Comparison of ENCODE assay signal across 16 cellular contexts in the genomic region with DNA sequence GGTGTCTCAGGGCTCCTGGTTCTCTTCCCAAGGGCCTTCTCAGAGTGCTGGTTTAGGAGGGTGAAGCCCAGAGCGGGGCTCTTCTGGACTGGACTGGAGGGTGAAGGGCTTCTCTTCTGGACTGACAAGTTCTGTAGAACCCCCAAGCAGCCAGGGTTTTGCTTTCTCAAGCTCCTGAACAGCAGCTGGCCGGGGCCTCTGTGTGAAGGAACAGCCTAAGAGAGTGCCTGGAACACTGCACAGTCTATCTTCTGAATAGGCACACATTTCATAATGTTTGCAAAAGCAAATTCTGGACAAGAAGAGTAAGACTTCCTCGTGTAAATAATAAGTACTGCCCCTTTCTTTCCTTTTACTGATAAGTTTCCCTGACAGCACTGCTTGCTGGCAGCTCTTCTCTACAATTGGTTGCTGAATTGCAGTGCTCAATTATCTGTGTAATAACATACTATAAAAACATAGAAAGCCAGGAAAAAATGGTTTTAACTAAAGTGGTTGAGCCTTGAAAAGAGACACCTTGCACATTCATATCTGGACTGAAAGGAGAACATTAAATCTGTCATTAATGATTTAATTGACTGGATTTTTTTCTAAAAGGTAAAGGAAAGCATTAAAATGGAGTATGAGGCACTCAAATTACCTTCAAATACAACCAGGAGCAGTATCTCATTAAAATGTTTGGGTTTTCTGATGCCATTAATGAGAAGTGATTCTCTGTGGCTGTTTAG. TPM values are rescaled to one million over a fixed set of nuclear protein-coding genes. Genes with fewer than 3 reads are reported as not detected.
DNase-seq lines count a peak whose midpoint lies in the region; ATAC-seq and TF ChIP-seq lines count a peak whose summit lies in the region.
"Had no signal": no experiment of that assay in that cellular context is flagged by ENCODE, and none has a peak within 500 bp of the region (broad histone marks: within the 10 kb centered on the region; RNA-seq: fewer than 3 reads in every experiment).

No MANE protein-coding gene starts in this region.

- peaks cover 37% of the 10 kb centered on the region for H3K4me1 Mint-ChIP-seq in activated CD4-positive, alpha-beta T cell treated with anti-CD3 and anti-CD28 coated beads, Interleukin-2, amount 10 ng/mL, durations not matched to agents 7 days and 5 days
- peaks cover 15% of the 10 kb centered on the region for H3K4me1 Mint-ChIP-seq in activated CD4-positive, alpha-beta T cell treated with anti-CD3 and anti-CD28 coated beads for 36 hours
- peaks cover 30% of the 10 kb centered on the region for H3K4me1 Mint-ChIP-seq in dendritic cell treated with granulocyte-macrophage colony-stimulating factor and Interleukin-4, amounts not matched to agents 40 ng/mL and 50 ng/mL, for 4 days (ENCODE audit: low read depth)
- H3K4me1 Mint-ChIP-seq in WTC11: peaks cover 10% of the 10 kb centered on the region

- no peak for TF ChIP-seq CTCF in KMS-11 (conservative IDR thresholded peaks at IDR 0.05; ENCODE audit: low read depth, low read length)
- no peak for TF ChIP-seq CTCF in prostate gland (IDR thresholded peaks at IDR 0.05)
- TF ChIP-seq CTCF in WTC11 (IDR thresholded peaks at IDR 0.05): no peak
- TF ChIP-seq CTCF in GM13977 (IDR thresholded peaks at IDR 0.05; ENCODE audit: extremely low read depth, insufficient read depth, missing control alignments): no peak

- 51% methylated on average over 3 of the region's 3 CpGs for WGBS in prostate gland

- peak overlapping the region; percentile 41 for H2AFZ ChIP-seq in KMS-11 (ENCODE audit: low read depth)
- H2AFZ ChIP-seq: PC-9 had no signal

- no peaks in the 10 kb centered on the region for H3K27me3 ChIP-seq in KMS-11 (ENCODE audit: insufficient read depth, low read depth)
- H3K27me3 ChIP-seq in prostate gland (replicated peaks; ENCODE audit: insufficient read depth): no peaks in the 10 kb centered on the region

- H3K4me3 Mint-ChIP-seq in activated CD4-positive, alpha-beta T cell treated with anti-CD3 and anti-CD28 coated beads, Interleukin-2, amount 10 ng/mL, durations not matched to agents 7 days and 5 days: no peak overlapping the region
- H3K4me3 Mint-ChIP-seq in activated CD4-positive, alpha-beta T cell treated with anti-CD3 and anti-CD28 coated beads for 36 hours: no peak overlapping the region
- no peak overlapping the region for H3K4me3 Mint-ChIP-seq in dendritic cell treated with granulocyte-macrophage colony-stimulating factor and Interleukin-4, amounts not matched to agents 40 ng/mL and 50 ng/mL, for 4 days
- H3K4me3 Mint-ChIP-seq in WTC11: no peak overlapping the region
- H3K4me3 Mint-ChIP-seq: CD8-positive, alpha-beta T cell had no signal

- H3K9ac ChIP-seq in KMS-11: no peak overlapping the region

- POLR2A ChIA-PET in activated CD4-positive, alpha-beta T cell treated with anti-CD3 and anti-CD28 coated beads, Interleukin-2, amount 10 ng/mL, durations not matched to agents 7 days and 5 days (lab: Charles Lee): no interaction called here
- POLR2A ChIA-PET in activated CD4-positive, alpha-beta T cell treated with anti-CD3 and anti-CD28 coated beads for 36 hours (lab: Charles Lee): interaction anchor here (0.7 kb wide), 1 partner anchor 314 kb away, joined by 8 read pairs; no protein-coding TSS in a partner anchor
- POLR2A ChIA-PET in WTC11 (lab: Charles Lee): no interaction called here

- intact Hi-C loops in activated CD4-positive, alpha-beta T cell treated with anti-CD3 and anti-CD28 coated beads for 36 hours (cut with DNase I, micrococcal nuclease): loop anchor here in 1 of 2 experiments (5.0 kb wide), 1 partner anchor 64 kb away; no protein-coding TSS in a partner anchor
- intact Hi-C loops in dendritic cell treated with granulocyte-macrophage colony-stimulating factor and Interleukin-4, amounts not matched to agents 40 ng/mL and 50 ng/mL, for 4 days (cut with micrococcal nuclease): no loop called here
- intact Hi-C loops in prostate gland (cut with DNase I): no loop called here

- TF ChIP-seq POLR2A in prostate gland (IDR thresholded peaks at IDR 0.05): no peak

- no peak for DNase-seq in activated CD4-positive, alpha-beta T cell treated with anti-CD3 and anti-CD28 coated beads, Interleukin-2, amount 10 ng/mL, durations not matched to agents 7 days and 5 days
- no peak for DNase-seq in activated CD4-positive, alpha-beta T cell treated with anti-CD3 and anti-CD28 coated beads for 36 hours
- peak; percentile 18 for DNase-seq in prostate gland (ENCODE audit: low spot score)
- no peak for DNase-seq in WTC11 (ENCODE audit: low spot score)
- DNase-seq in occipital lobe (lab: John Stamatoyannopoulos, UW): no peak
- no peak for DNase-seq in GM13977 (ENCODE audit: low spot score)
- DNase-seq: activated T-cell treated with anti-CD3 and anti-CD28 coated beads for 4 hours; CD8-positive, alpha-beta T cell; EL; NCI-H2171 treated with DMSO at 0.1 percent for 48 hours; PC-9; retina; stimulated activated CD4-positive, alpha-beta T cell treated with anti-CD3 and anti-CD28 coated beads, Interleukin-1b, Interleukin-23, amount 100 ng/mL, for 48 hours; trophoblast cell had no signal

- no peaks in the 10 kb centered on the region for H3K36me3 ChIP-seq in KMS-11 (ENCODE audit: insufficient read depth)
- H3K36me3 ChIP-seq in prostate gland: no peaks in the 10 kb centered on the region

- H3K4me1 ChIP-seq in KMS-11 (ENCODE audit: low read depth, poor library complexity, severe bottlenecking) (peaks cover 39% of the 10 kb centered on the region), prostate gland (replicated peaks) (no peaks in the 10 kb centered on the region)

- H3K4me2 ChIP-seq in KMS-11: peak overlapping the region; percentile 63
- H3K4me2 ChIP-seq: PC-9 had no signal

- in situ Hi-C loops in GM13977 (cut with MboI; ENCODE audit: low pct_unique_long_range_greater_than_20kb, low sequenced_read_pairs, unreplicated experiment): no loop called here

- no peaks in the 10 kb centered on the region for H3K9me3 ChIP-seq in prostate gland

- H3K4me3 ChIP-seq in KMS-11 (IDR thresholded peaks at IDR 0.05; ENCODE audit: insufficient read depth, low read depth, low read length) (no peak overlapping the region), prostate gland (no peak overlapping the region)
- H3K4me3 ChIP-seq: PC-9 had no signal

- H3K27me3 Mint-ChIP-seq in activated CD4-positive, alpha-beta T cell treated with anti-CD3 and anti-CD28 coated beads, Interleukin-2, amount 10 ng/mL, durations not matched to agents 7 days and 5 days: peaks cover 3% of the 10 kb centered on the region
- H3K27me3 Mint-ChIP-seq in activated CD4-positive, alpha-beta T cell treated with anti-CD3 and anti-CD28 coated beads for 36 hours: peaks cover 13% of the 10 kb centered on the region
- H3K27me3 Mint-ChIP-seq in dendritic cell treated with granulocyte-macrophage colony-stimulating factor and Interleukin-4, amounts not matched to agents 40 ng/mL and 50 ng/mL, for 4 days: no peaks in the 10 kb centered on the region
- H3K27me3 Mint-ChIP-seq in WTC11 (ENCODE audit: low read depth): no peaks in the 10 kb centered on the region

- peak overlapping the region; percentile 35 for H3K27ac ChIP-seq in KMS-11
- H3K27ac ChIP-seq in prostate gland: peak overlapping the region; percentile 18 to 41
- H3K27ac ChIP-seq: PC-9 had no signal

- no peaks in the 10 kb centered on the region for H3K36me3 Mint-ChIP-seq in activated CD4-positive, alpha-beta T cell treated with anti-CD3 and anti-CD28 coated beads, Interleukin-2, amount 10 ng/mL, durations not matched to agents 7 days and 5 days (ENCODE audit: low read depth)
- no peaks in the 10 kb centered on the region for H3K36me3 Mint-ChIP-seq in activated CD4-positive, alpha-beta T cell treated with anti-CD3 and anti-CD28 coated beads for 36 hours (ENCODE audit: low read depth)
- H3K36me3 Mint-ChIP-seq in dendritic cell treated with granulocyte-macrophage colony-stimulating factor and Interleukin-4, amounts not matched to agents 40 ng/mL and 50 ng/mL, for 4 days (ENCODE audit: low read depth): no peaks in the 10 kb centered on the region
- H3K36me3 Mint-ChIP-seq in WTC11: no peaks in the 10 kb centered on the region
- H3K36me3 Mint-ChIP-seq: CD8-positive, alpha-beta T cell had no signal

- ATAC-seq in activated CD4-positive, alpha-beta T cell treated with anti-CD3 and anti-CD28 coated beads for 36 hours: no peak
- ATAC-seq in WTC11: no peak
- ATAC-seq: CD8-positive, alpha-beta T cell had no signal

- H3K27ac Mint-ChIP-seq in activated CD4-positive, alpha-beta T cell treated with anti-CD3 and anti-CD28 coated beads, Interleukin-2, amount 10 ng/mL, durations not matched to agents 7 days and 5 days: peak overlapping the region; percentile 17
- H3K27ac Mint-ChIP-seq in activated CD4-positive, alpha-beta T cell treated with anti-CD3 and anti-CD28 coated beads for 36 hours: no peak overlapping the region
- peak overlapping the region; percentile 64 for H3K27ac Mint-ChIP-seq in dendritic cell treated with granulocyte-macrophage colony-stimulating factor and Interleukin-4, amounts not matched to agents 40 ng/mL and 50 ng/mL, for 4 days
- H3K27ac Mint-ChIP-seq in WTC11: no peak overlapping the region
- H3K27ac Mint-ChIP-seq: CD8-positive, alpha-beta T cell had no signal

- CTCF ChIA-PET in activated CD4-positive, alpha-beta T cell treated with anti-CD3 and anti-CD28 coated beads, Interleukin-2, amount 10 ng/mL, durations not matched to agents 7 days and 5 days (lab: Charles Lee): interaction anchor here (1.0 to 1.5 kb wide), 2 partner anchors 43 to 550 kb away, joined by 3 read pairs; no protein-coding TSS in a partner anchor
- CTCF ChIA-PET in activated CD4-positive, alpha-beta T cell treated with anti-CD3 and anti-CD28 coated beads for 36 hours (lab: Charles Lee): interaction anchor here (0.6 kb wide), 1 partner anchor 129 kb away, joined by 3 read pairs; no protein-coding TSS in a partner anchor
- CTCF ChIA-PET in WTC11 (lab: Charles Lee): interaction anchor here (0.8 kb wide), 1 partner anchor 311 kb away, joined by 3 read pairs; no protein-coding TSS in a partner anchor

- H3K79me2 ChIP-seq in KMS-11 (ENCODE audit: insufficient read depth, low read depth): no peaks in the 10 kb centered on the region

- H3K9me3 Mint-ChIP-seq in activated CD4-positive, alpha-beta T cell treated with anti-CD3 and anti-CD28 coated beads, Interleukin-2, amount 10 ng/mL, durations not matched to agents 7 days and 5 days: no peaks in the 10 kb centered on the region
- no peaks in the 10 kb centered on the region for H3K9me3 Mint-ChIP-seq in activated CD4-positive, alpha-beta T cell treated with anti-CD3 and anti-CD28 coated beads for 36 hours (ENCODE audit: low read depth)
- no peaks in the 10 kb centered on the region for H3K9me3 Mint-ChIP-seq in dendritic cell treated with granulocyte-macrophage colony-stimulating factor and Interleukin-4, amounts not matched to agents 40 ng/mL and 50 ng/mL, for 4 days
- H3K9me3 Mint-ChIP-seq in WTC11: no peaks in the 10 kb centered on the region
- H3K9me3 Mint-ChIP-seq: CD8-positive, alpha-beta T cell had no signal

- H4K20me1 ChIP-seq in KMS-11 (ENCODE audit: insufficient read depth): no peaks in the 10 kb centered on the region

RNA-seq across cellular contexts. Expression of a gene that starts 20.5 kb away (rescaled TPM):
- 10 to 100 TPM; 23.5 to 25.8 TPM for total RNA-seq in activated CD4-positive, alpha-beta T cell treated with anti-CD3 and anti-CD28 coated beads, Interleukin-2, amount 10 ng/mL, durations not matched to agents 7 days and 5 days
- 10 to 100 TPM; 19.2 to 26.7 TPM for total RNA-seq in activated CD4-positive, alpha-beta T cell treated with anti-CD3 and anti-CD28 coated beads for 36 hours
- total RNA-seq in prostate gland (10 to 100 TPM; 36.8 to 45.7 TPM), WTC11 (2021) (7.3 to 10.0 TPM (median 8.0 TPM) in 3 replicates), occipital lobe (13.6 TPM)

Comparison
In these comparisons a context has a peak if more than half of its experiments do, and no peak if none do; other contexts are left out.
1. H3K27ac Mint-ChIP-seq: peak in activated CD4-positive, alpha-beta T cell treated with anti-CD3 and anti-CD28 coated beads, Interleukin-2, amount 10 ng/mL, durations not matched to agents 7 days and 5 days (single experiment) and dendritic cell treated with granulocyte-macrophage colony-stimulating factor and Interleukin-4, amounts not matched to agents 40 ng/mL and 50 ng/mL, for 4 days (single experiment); none in activated CD4-positive, alpha-beta T cell treated with anti-CD3 and anti-CD28 coated beads for 36 hours (single experiment) and WTC11 (single experiment).